Comparison of ENCODE assay signal across 27 cellular contexts in genomic region chr2:28915939-28916338, GRCh38. TPM values are rescaled to one million over a fixed set of nuclear protein-coding genes. Genes with fewer than 3 reads are reported as not detected.
A peak's percentile ranks its signal among the peaks of the same experiment; 100 is the strongest.
DNase-seq lines count a peak whose midpoint lies in the region; ATAC-seq, FAIRE-seq and TF ChIP-seq lines count a peak whose summit lies in the region.
"Had no signal": no experiment of that assay in that cellular context is flagged by ENCODE, and none has a peak within 500 bp of the region (broad histone marks: within the 10 kb centered on the region; RNA-seq: fewer than 3 reads in every experiment).

No MANE protein-coding gene starts in this region.

- peaks cover 14 to 54% of the 10 kb centered on the region in 2 experiments for H3K79me1 ChIP-seq in IMR-90 (ENCODE audit: low read depth in 1 of 2, low read length in 2 of 2)

- no peak overlapping the region for H4K91ac ChIP-seq in IMR-90 (ENCODE audit: insufficient read depth, low read depth, low read length)

- no peak overlapping the region for H2AK9ac ChIP-seq in IMR-90 (replicated peaks; ENCODE audit: low read depth, low read length, poor library complexity)

- peaks cover 47% of the 10 kb centered on the region for H3K36me3 Mint-ChIP-seq in activated CD4-positive, alpha-beta memory T cell treated with anti-CD3 and anti-CD28 coated beads for 36 hours
- H3K36me3 Mint-ChIP-seq in activated CD4-positive, alpha-beta memory T cell treated with anti-CD3 and anti-CD28 coated beads, Interleukin-2, amount 10 ng/mL, durations not matched to agents 7 days and 5 days (ENCODE audit: low read depth) = peaks cover 54% of the 10 kb centered on the region
- H3K36me3 Mint-ChIP-seq in progenitor cell of endocrine pancreas (ENCODE audit: insufficient read depth) = peaks cover 22% of the 10 kb centered on the region

- TF ChIP-seq CTCF in IMR-90 (conservative IDR thresholded peaks at IDR 0.05; ENCODE audit: low read depth, low read length) = no peak
- TF ChIP-seq CTCF in K562 (IDR thresholded peaks at IDR 0.05 in 2 of 3, conservative IDR thresholded peaks at IDR 0.05 in 1 of 3; ENCODE audit: insufficient read depth in 2 of 3, low read depth in 1 of 3, low read length in 3 of 3) = no peak
- no peak for TF ChIP-seq CTCF in progenitor cell of endocrine pancreas (IDR thresholded peaks at IDR 0.05; ENCODE audit: unreplicated experiment)
- no peak for TF ChIP-seq CTCF in adrenal gland (IDR thresholded peaks at IDR 0.05)

- H3K4me2 ChIP-seq in IMR-90 (ENCODE audit: low read depth, low read length) (no peak overlapping the region), K562 (ENCODE audit: insufficient read depth, low read length) (no peak overlapping the region)
- H3K4me2 ChIP-seq: neural progenitor cell, PC-9 had no signal

- no peaks in the 10 kb centered on the region for H3K4me1 ChIP-seq in IMR-90 (ENCODE audit: control insufficient read depth, insufficient read depth, low read length)
- no peaks in the 10 kb centered on the region for H3K4me1 ChIP-seq in K562 (replicated peaks in 1 of 2; ENCODE audit: control insufficient read depth in 2 of 2, insufficient read depth in 2 of 2, low read length in 2 of 2)
- no peaks in the 10 kb centered on the region for H3K4me1 ChIP-seq in adrenal gland (replicated peaks in 1 of 2)
- H3K4me1 ChIP-seq: ascending aorta, BE2C, heart left ventricle, neural progenitor cell, upper lobe of left lung had no signal

- CTCF ChIA-PET in activated CD4-positive, alpha-beta memory T cell treated with anti-CD3 and anti-CD28 coated beads for 36 hours (lab: Charles Lee) = no interaction called here
- CTCF ChIA-PET in activated CD4-positive, alpha-beta memory T cell treated with anti-CD3 and anti-CD28 coated beads, Interleukin-2, amount 10 ng/mL, durations not matched to agents 7 days and 5 days (lab: Charles Lee) = no interaction called here
- CTCF ChIA-PET in IMR-90 (lab: Yijun Ruan, JAX) = interaction anchor here (1.2 to 2.1 kb wide), 2 partner anchors 10 to 12 kb away, joined by 3 to 7 read pairs; no protein-coding TSS in a partner anchor
- CTCF ChIA-PET in K562 (lab: Yijun Ruan, JAX; ENCODE audit: low intra/inter-chr PET ratio) = no interaction called here

- no peak overlapping the region for H2BK120ac ChIP-seq in IMR-90 (ENCODE audit: low read depth, low read length)

- ATAC-seq in IMR-90 (ENCODE audit: low read depth) = no peak
- no peak for ATAC-seq in K562
- ATAC-seq: heart left ventricle, sciatic nerve had no signal

- H3K4me3 ChIP-seq in IMR-90 (ENCODE audit: insufficient read depth, low read depth, low read length) = no peak overlapping the region
- no peak overlapping the region for H3K4me3 ChIP-seq in K562
- no peak overlapping the region for H3K4me3 ChIP-seq in adrenal gland
- H3K4me3 ChIP-seq: ascending aorta, dorsolateral prefrontal cortex, heart left ventricle, neural progenitor cell, PC-9, upper lobe of left lung had no signal

- no peak overlapping the region for H3K14ac ChIP-seq in IMR-90 (replicated peaks; ENCODE audit: low read depth, low read length)

- intact Hi-C loops in activated CD4-positive, alpha-beta memory T cell treated with anti-CD3 and anti-CD28 coated beads for 36 hours (cut with micrococcal nuclease) = no loop called here
- intact Hi-C loops in IMR-90 (cut with micrococcal nuclease) (no loop called here), K562 (cut with micrococcal nuclease) (no loop called here), adrenal gland (cut with DNase I) (no loop called here)

- H3K23ac ChIP-seq in IMR-90 (ENCODE audit: low read depth, low read length) = no peak overlapping the region

- TF ChIP-seq POLR2A in IMR-90 (IDR thresholded peaks at IDR 0.05; ENCODE audit: low read depth, low read length) (no peak), K562 (conservative IDR thresholded peaks at IDR 0.05) (no peak), adrenal gland (IDR thresholded peaks at IDR 0.05) (no peak)

- H3K4me3 Mint-ChIP-seq in activated CD4-positive, alpha-beta memory T cell treated with anti-CD3 and anti-CD28 coated beads for 36 hours = no peak overlapping the region
- no peak overlapping the region for H3K4me3 Mint-ChIP-seq in activated CD4-positive, alpha-beta memory T cell treated with anti-CD3 and anti-CD28 coated beads, Interleukin-2, amount 10 ng/mL, durations not matched to agents 7 days and 5 days
- H3K4me3 Mint-ChIP-seq in progenitor cell of endocrine pancreas (ENCODE audit: low read depth) = no peak overlapping the region
- H3K4me3 Mint-ChIP-seq: central memory CD8-positive, alpha-beta T cell; H9; neural progenitor cell had no signal

- H3K9me1 ChIP-seq in IMR-90 (ENCODE audit: insufficient read depth, low read length) (no peaks in the 10 kb centered on the region), K562 (ENCODE audit: control insufficient read depth, insufficient read depth, low read length) (no peaks in the 10 kb centered on the region)

- H3K56ac ChIP-seq in IMR-90 (ENCODE audit: extremely low read depth, insufficient read depth, low read length) = no peak overlapping the region

- no peak overlapping the region for H3K27ac ChIP-seq in IMR-90 (ENCODE audit: insufficient read depth, low read length)
- H3K27ac ChIP-seq in K562 (ENCODE audit: extremely low read depth, low read depth, low read length) = no peak overlapping the region
- H3K27ac ChIP-seq in adrenal gland = no peak overlapping the region
- H3K27ac ChIP-seq: ascending aorta, dorsolateral prefrontal cortex, heart left ventricle, neural progenitor cell, PC-9, upper lobe of left lung had no signal

- no peak for TF ChIP-seq RAD21 in IMR-90 (IDR thresholded peaks at IDR 0.05; ENCODE audit: low read length)
- TF ChIP-seq RAD21 in K562 (CRISPR knock-in tag; conservative IDR thresholded peaks at IDR 0.05 in 1 of 2, IDR thresholded peaks at IDR 0.05 in 1 of 2) = no peak

- no peak overlapping the region for H2AK5ac ChIP-seq in IMR-90 (ENCODE audit: low read depth, low read length)

- H2BK15ac ChIP-seq in IMR-90 (ENCODE audit: low read depth, low read length) = no peak overlapping the region

- peak overlapping the region; percentile 36 for H3K27ac Mint-ChIP-seq in activated CD4-positive, alpha-beta memory T cell treated with anti-CD3 and anti-CD28 coated beads for 36 hours
- H3K27ac Mint-ChIP-seq in activated CD4-positive, alpha-beta memory T cell treated with anti-CD3 and anti-CD28 coated beads, Interleukin-2, amount 10 ng/mL, durations not matched to agents 7 days and 5 days = no peak overlapping the region
- H3K27ac Mint-ChIP-seq in progenitor cell of endocrine pancreas = peak overlapping the region; percentile 34
- H3K27ac Mint-ChIP-seq: activated T-helper 2 cell treated with anti-CD3 and anti-CD28 coated beads, Interferon-gamma antibody, Interleukin-2, Interleukin-4, amounts not matched to agents 10 μg/mL and 5 μg/mL and 100 μg/mL, durations not matched to agents 14 hours and 24 hours and 36 hours had no signal

- BruUV-seq in IMR-90 (replicated peaks; lab: Mats Ljungman, UMichigan) (no TSS peak), K562 (replicated peaks; lab: Mats Ljungman, UMichigan) (no TSS peak)

- peaks cover 20% of the 10 kb centered on the region for H3K36me3 ChIP-seq in IMR-90 (ENCODE audit: control insufficient read depth, insufficient read depth, low read length)
- peaks cover 89% of the 10 kb centered on the region for H3K36me3 ChIP-seq in K562 (ENCODE audit: control insufficient read depth, insufficient read depth, low read length)
- H3K36me3 ChIP-seq in adrenal gland (replicated peaks in 1 of 2) = peaks cover 0 to 33% of the 10 kb centered on the region in 2 donors

- no peak overlapping the region for H3K18ac ChIP-seq in IMR-90 (ENCODE audit: low read depth, low read length)

- DNase-seq in activated CD4-positive, alpha-beta memory T cell treated with anti-CD3 and anti-CD28 coated beads for 36 hours = no peak
- no peak for DNase-seq in activated CD4-positive, alpha-beta memory T cell treated with anti-CD3 and anti-CD28 coated beads, Interleukin-2, amount 10 ng/mL, durations not matched to agents 7 days and 5 days
- DNase-seq in IMR-90 = no peak
- no peak for DNase-seq in K562 (ENCODE audit: extremely low read depth in 1 of 4, low spot score in 3 of 4)
- DNase-seq in progenitor cell of endocrine pancreas (ENCODE audit: low spot score, unreplicated experiment) = no peak
- DNase-seq in adrenal gland = no peak
- no peak for DNase-seq in dedifferentiated amniotic fluid mesenchymal stem cell (ENCODE audit: extremely low spot score)
- DNase-seq in mucosa of gallbladder (ENCODE audit: low spot score) = no peak
- DNase-seq: BE2C; dorsolateral prefrontal cortex; H9; heart left ventricle; Kasumi-1; NCI-H1105; NCI-H2029 treated with DMSO at 0.1 percent for 48 hours; NCI-H446 treated with DMSO at 0.1 percent for 48 hours; PC-9; posterior cingulate gyrus; Right ventricle myocardium superior; stimulated activated CD8-positive, alpha-beta memory T cell treated with anti-CD3 and anti-CD28 coated beads, Interleukin-4, amount 100 ng/mL, for 48 hours; upper lobe of left lung had no signal

- no peaks in the 10 kb centered on the region for H3K9me3 Mint-ChIP-seq in activated CD4-positive, alpha-beta memory T cell treated with anti-CD3 and anti-CD28 coated beads for 36 hours
- no peaks in the 10 kb centered on the region for H3K9me3 Mint-ChIP-seq in activated CD4-positive, alpha-beta memory T cell treated with anti-CD3 and anti-CD28 coated beads, Interleukin-2, amount 10 ng/mL, durations not matched to agents 7 days and 5 days
- H3K9me3 Mint-ChIP-seq in progenitor cell of endocrine pancreas (ENCODE audit: low read depth) = no peaks in the 10 kb centered on the region
- H3K9me3 Mint-ChIP-seq: activated naive CD4-positive, alpha-beta T cell treated with anti-CD3 and anti-CD28 coated beads, Interleukin-2, amount 50 U/mL, for 72 hours; activated T-helper 2 cell treated with anti-CD3 and anti-CD28 coated beads, Interferon-gamma antibody, Interleukin-2, Interleukin-4, amounts not matched to agents 10 μg/mL and 5 μg/mL and 100 μg/mL, durations not matched to agents 14 hours and 24 hours and 36 hours; central memory CD8-positive, alpha-beta T cell; H9; neural progenitor cell had no signal

- no peak overlapping the region for H3K4ac ChIP-seq in IMR-90 (ENCODE audit: low read depth, low read length)

- H3K27me3 Mint-ChIP-seq in activated CD4-positive, alpha-beta memory T cell treated with anti-CD3 and anti-CD28 coated beads for 36 hours = no peaks in the 10 kb centered on the region
- H3K27me3 Mint-ChIP-seq in activated CD4-positive, alpha-beta memory T cell treated with anti-CD3 and anti-CD28 coated beads, Interleukin-2, amount 10 ng/mL, durations not matched to agents 7 days and 5 days = no peaks in the 10 kb centered on the region
- no peaks in the 10 kb centered on the region for H3K27me3 Mint-ChIP-seq in progenitor cell of endocrine pancreas
- H3K27me3 Mint-ChIP-seq: central memory CD8-positive, alpha-beta T cell had no signal

- peak overlapping the region; percentile 55 for H2BK5ac ChIP-seq in IMR-90 (ENCODE audit: low read depth, low read length, poor library complexity, severe bottlenecking)

- H3K9ac ChIP-seq in IMR-90 (ENCODE audit: low read depth, low read length) (no peak overlapping the region), K562 (ENCODE audit: insufficient read depth in 1 of 2, low read depth in 2 of 2, low read length in 2 of 2) (no peak overlapping the region)
- H3K9ac ChIP-seq: neural progenitor cell had no signal

- H3K27me3 ChIP-seq in IMR-90 (ENCODE audit: control insufficient read depth, insufficient read depth, low read length) (no peaks in the 10 kb centered on the region), K562 (ENCODE audit: control insufficient read depth in 2 of 2, insufficient read depth in 2 of 2, low read length in 2 of 2) (no peaks in the 10 kb centered on the region), adrenal gland (no peaks in the 10 kb centered on the region)
- H3K27me3 ChIP-seq: ascending aorta, BE2C, dorsolateral prefrontal cortex, heart left ventricle, neural progenitor cell, upper lobe of left lung had no signal

- H4K20me1 ChIP-seq in IMR-90 (ENCODE audit: insufficient read depth, low read length) (peaks cover 14% of the 10 kb centered on the region), K562 (replicated peaks; ENCODE audit: control insufficient read depth, insufficient read depth, low read length) (no peaks in the 10 kb centered on the region)

- no peak for TF ChIP-seq EP300 in K562 (IDR thresholded peaks at IDR 0.05; ENCODE audit: low read length)

- H3K79me2 ChIP-seq in K562 (ENCODE audit: control insufficient read depth, insufficient read depth, low read length) = peaks cover 78% of the 10 kb centered on the region

- H3K9me3 ChIP-seq in IMR-90 (ENCODE audit: control insufficient read depth, insufficient read depth, low read length) (no peaks in the 10 kb centered on the region), K562 (replicated peaks; ENCODE audit: control insufficient read depth, insufficient read depth, low read depth, low read length) (no peaks in the 10 kb centered on the region), adrenal gland (replicated peaks in 1 of 3) (no peaks in the 10 kb centered on the region)
- H3K9me3 ChIP-seq: ascending aorta, BE2C, heart left ventricle, upper lobe of left lung had no signal

- no CpG with 5 or more reads among the region's 1 CpG for WGBS in IMR-90 (ENCODE audit: extremely low coverage in 2 of 2, insufficient read length in 1 of 2), 2 experiments
- 100% methylated on average over 1 of the region's 1 CpG for WGBS in K562 (ENCODE audit: insufficient coverage, low coverage, missing lambda C conversion rate)
- WGBS in adrenal gland, 4 donors = 91 to 96% (median 93%) methylated on average over 1 of the region's 1 CpG

- in situ Hi-C loops in IMR-90 (cut with MboI; ENCODE audit: low sequenced_read_pairs) (loop anchor here (25.0 kb wide), 1 partner anchor 329 kb away; no protein-coding TSS in a partner anchor), K562 (cut with MboI) (no loop called here)

- H4K8ac ChIP-seq in IMR-90 (ENCODE audit: low read depth in 2 of 2, low read length in 2 of 2) = no peak overlapping the region

- peaks cover 3% of the 10 kb centered on the region for H3K4me1 Mint-ChIP-seq in activated CD4-positive, alpha-beta memory T cell treated with anti-CD3 and anti-CD28 coated beads for 36 hours (ENCODE audit: low read depth)
- peaks cover 11% of the 10 kb centered on the region for H3K4me1 Mint-ChIP-seq in activated CD4-positive, alpha-beta memory T cell treated with anti-CD3 and anti-CD28 coated beads, Interleukin-2, amount 10 ng/mL, durations not matched to agents 7 days and 5 days
- peaks cover 7% of the 10 kb centered on the region for H3K4me1 Mint-ChIP-seq in progenitor cell of endocrine pancreas (ENCODE audit: low read depth)
- H3K4me1 Mint-ChIP-seq: neural progenitor cell had no signal

- dilution Hi-C loops in IMR-90 (cut with HindIII; ENCODE audit: low sequenced_read_pairs, unreplicated experiment) = no loop called here

- POLR2A ChIA-PET in activated CD4-positive, alpha-beta memory T cell treated with anti-CD3 and anti-CD28 coated beads for 36 hours (lab: Charles Lee) = no interaction called here
- POLR2A ChIA-PET in activated CD4-positive, alpha-beta memory T cell treated with anti-CD3 and anti-CD28 coated beads, Interleukin-2, amount 10 ng/mL, durations not matched to agents 7 days and 5 days (lab: Charles Lee) = interaction anchor here (0.9 to 1.7 kb wide), 4 partner anchors 15 to 46 kb away, joined by 3 to 6 read pairs (median 4); partner anchors contain the start of gene TRMT61B
- POLR2A ChIA-PET in IMR-90 (lab: Charles Lee; ENCODE audit: unreplicated experiment) = no interaction called here
- POLR2A ChIA-PET in K562 (lab: Yijun Ruan, JAX) = interaction anchor here (0.7 to 1.7 kb wide), 2 partner anchors 10 to 11 kb away, joined by 3 to 7 read pairs; no protein-coding TSS in a partner anchor

- no peak overlapping the region for H2AFZ ChIP-seq in IMR-90 (replicated peaks; ENCODE audit: low read length, poor library complexity)
- no peak overlapping the region for H2AFZ ChIP-seq in K562 (ENCODE audit: low read depth, low read length)
- H2AFZ ChIP-seq: neural progenitor cell, PC-9 had no signal

- no peak overlapping the region for H4K5ac ChIP-seq in IMR-90 (ENCODE audit: low read depth, low read length)

- H2BK20ac ChIP-seq in IMR-90 (ENCODE audit: low read depth, low read length) = no peak overlapping the region

- FAIRE-seq in K562 (lab: Jason Lieb, UNC) = no peak

RNA-seq across cellular contexts. Expression of gene WDR43, which starts 21.5 kb away (rescaled TPM):
- total RNA-seq in activated CD4-positive, alpha-beta memory T cell treated with anti-CD3 and anti-CD28 coated beads for 36 hours = 10 to 100 TPM; 72.7 to 84.8 TPM
- 10 to 100 TPM; 45.5 to 47.2 TPM for total RNA-seq in activated CD4-positive, alpha-beta memory T cell treated with anti-CD3 and anti-CD28 coated beads, Interleukin-2, amount 10 ng/mL, durations not matched to agents 7 days and 5 days
- 220 and 300 TPM in 2 replicates for total RNA-seq in IMR-90 (2012; rRNA removed)
- 37.7 and 40.3 TPM in 2 replicates for polyA plus RNA-seq in IMR-90 (2012; rRNA removed)
- polyA plus RNA-seq in IMR-90 (2012; cell fraction: cytosol; rRNA removed) = 4.6 and 5.3 TPM in 2 replicates
- polyA plus RNA-seq in IMR-90 (2012; cell fraction: nucleus; rRNA removed; ENCODE audit: low replicate concordance) = 4.5 and 46.7 TPM in 2 replicates
- 135 and 262 TPM in 2 replicates for total RNA-seq in K562 (2011; cell fraction: chromatin; rRNA removed; ENCODE audit: low replicate concordance)
- 43.0 and 47.1 TPM in 2 replicates for total RNA-seq in K562 (2011; cell fraction: nucleolus; rRNA removed)
- total RNA-seq in K562 (2011; cell fraction: nucleoplasm; rRNA removed) = 83.1 and 84.3 TPM in 2 replicates
- total RNA-seq in K562 (2014; rRNA removed) = 105 and 106 TPM in 2 replicates
- 134 and 161 TPM in 2 replicates for total RNA-seq in K562 (2014; rRNA removed; fragmentation: Illumina TruSeq; extraction: Trizol)
- 144 and 149 TPM in 2 replicates for total RNA-seq in K562 (2015; rRNA removed; fragmentation: Illumina TruSeq; extraction: Trizol)
- total RNA-seq in K562 (2021) = 105 and 107 TPM in 2 replicates
- 147 and 197 TPM in 2 replicates for polyA plus RNA-seq in K562 (2011; rRNA removed)
- polyA plus RNA-seq in K562 (2011; cell fraction: cytosol; rRNA removed) = 38.2 and 53.2 TPM in 2 replicates
- polyA plus RNA-seq in K562 (2011; cell fraction: nucleus; rRNA removed) = 67.5 and 86.6 TPM in 2 replicates
- 31.9 and 60.1 TPM in 2 replicates for polyA plus RNA-seq in K562 (2012)
- 77.9 and 83.1 TPM in 2 replicates for polyA plus RNA-seq in K562 (2014; fragmentation: Illumina TruSeq; extraction: Trizol)
- 10 to 100 TPM; 34.6 to 39.2 TPM for polyA plus RNA-seq in K562 (2014; fragmentation: Nextera tagmentation; extraction: Ambion mirVana)
- polyA plus RNA-seq in K562 (2014; rRNA removed) = 53.6 and 58.3 TPM in 2 replicates
- 600 and 656 TPM in 2 replicates for polyA minus RNA-seq in K562 (2011; rRNA and poly(A)+ RNA removed)
- 95.2 and 128 TPM in 2 replicates for polyA minus RNA-seq in K562 (2011; cell fraction: cytosol; rRNA and poly(A)+ RNA removed)
- polyA minus RNA-seq in K562 (2011; cell fraction: nucleus; rRNA and poly(A)+ RNA removed) = 61.4 and 133 TPM in 2 replicates
- 57.2 and 60.7 TPM in 2 replicates for total RNA-seq in progenitor cell of endocrine pancreas
- total RNA-seq in adrenal gland = 10 to 100 TPM; 11.5 to 69.8 (median 31.2) TPM
- polyA plus RNA-seq in adrenal gland = 10 to 100 TPM in 1 of 3 donors, 1 to 10 TPM in 2; 7.2 to 56.8 (median 9.9) TPM
- total RNA-seq in mucosa of gallbladder = 27.6 TPM

RNA-seq across cellular contexts. Expression of gene TRMT61B, which starts 45.8 kb away (rescaled TPM):
- 10 to 100 TPM; 16.7 to 18.1 TPM for total RNA-seq in activated CD4-positive, alpha-beta memory T cell treated with anti-CD3 and anti-CD28 coated beads for 36 hours
- 10 to 100 TPM; 13.1 to 14.1 TPM for total RNA-seq in activated CD4-positive, alpha-beta memory T cell treated with anti-CD3 and anti-CD28 coated beads, Interleukin-2, amount 10 ng/mL, durations not matched to agents 7 days and 5 days
- total RNA-seq in IMR-90 (2012; rRNA removed) (5.7 and 11.1 TPM in 2 replicates), K562 (2014; rRNA removed) (13.7 and 19.2 TPM in 2 replicates), K562 (2014; rRNA removed; fragmentation: Illumina TruSeq; extraction: Trizol) (27.1 and 28.9 TPM in 2 replicates), K562 (2015; rRNA removed; fragmentation: Illumina TruSeq; extraction: Trizol) (22.3 and 22.9 TPM in 2 replicates), K562 (2021) (17.4 and 20.0 TPM in 2 replicates), progenitor cell of endocrine pancreas (22.6 and 26.0 TPM in 2 replicates), adrenal gland (10 to 100 TPM in 7 of 8 donors, 1 to 10 TPM in 1; 8.9 to 29.6 (median 18.2) TPM), mucosa of gallbladder (14.6 TPM)
- polyA plus RNA-seq in IMR-90 (2012; rRNA removed) (4.9 and 6.6 TPM in 2 replicates), K562 (2011; rRNA removed) (22.8 and 28.3 TPM in 2 replicates), K562 (2014; fragmentation: Illumina TruSeq; extraction: Trizol) (18.8 and 19.5 TPM in 2 replicates), K562 (2014; fragmentation: Nextera tagmentation; extraction: Ambion mirVana) (10 to 100 TPM; 16.7 to 26.8 TPM), K562 (2014; rRNA removed) (13.2 and 21.4 TPM in 2 replicates), adrenal gland (10 to 100 TPM; 25.5 to 52.7 (median 37.7) TPM)
- 3.5 and 4.1 TPM in 2 replicates for polyA plus RNA-seq in IMR-90 (2012; cell fraction: cytosol; rRNA removed)
- 5.0 and 6.1 TPM in 2 replicates for polyA plus RNA-seq in IMR-90 (2012; cell fraction: nucleus; rRNA removed; ENCODE audit: low replicate concordance)
- 18.5 and 29.3 TPM in 2 replicates for total RNA-seq in K562 (2011; cell fraction: chromatin; rRNA removed; ENCODE audit: low replicate concordance)
- 13.6 and 14.7 TPM in 2 replicates for total RNA-seq in K562 (2011; cell fraction: nucleolus; rRNA removed)
- 16.7 and 19.5 TPM in 2 replicates for total RNA-seq in K562 (2011; cell fraction: nucleoplasm; rRNA removed)
- polyA plus RNA-seq in K562 (2011; cell fraction: cytosol; rRNA removed) = 6.7 and 8.6 TPM in 2 replicates
- polyA plus RNA-seq in K562 (2011; cell fraction: nucleus; rRNA removed) = 10.1 and 13.5 TPM in 2 replicates
- polyA plus RNA-seq in K562 (2012) = 16.7 and 18.3 TPM in 2 replicates
- 11.7 and 13.1 TPM in 2 replicates for polyA minus RNA-seq in K562 (2011; rRNA and poly(A)+ RNA removed)
- polyA minus RNA-seq in K562 (2011; cell fraction: cytosol; rRNA and poly(A)+ RNA removed) = 5.9 and 7.9 TPM in 2 replicates
- polyA minus RNA-seq in K562 (2011; cell fraction: nucleus; rRNA and poly(A)+ RNA removed) = 10.2 and 13.2 TPM in 2 replicates
- total RNA-seq: ascending aorta had no signal

Comparison
In these comparisons a context has a peak if more than half of its experiments do, and no peak if none do; other contexts are left out.
1. POLR2A ChIA-PET loops: an anchor here in activated CD4-positive, alpha-beta memory T cell treated with anti-CD3 and anti-CD28 coated beads, Interleukin-2, amount 10 ng/mL, durations not matched to agents 7 days and 5 days (0.9 to 1.7 kb wide) and K562 (0.7 to 1.7 kb wide); none called in activated CD4-positive, alpha-beta memory T cell treated with anti-CD3 and anti-CD28 coated beads for 36 hours and IMR-90.